Comparison of ENCODE assay signal across 8 cellular contexts in the genomic region with DNA sequence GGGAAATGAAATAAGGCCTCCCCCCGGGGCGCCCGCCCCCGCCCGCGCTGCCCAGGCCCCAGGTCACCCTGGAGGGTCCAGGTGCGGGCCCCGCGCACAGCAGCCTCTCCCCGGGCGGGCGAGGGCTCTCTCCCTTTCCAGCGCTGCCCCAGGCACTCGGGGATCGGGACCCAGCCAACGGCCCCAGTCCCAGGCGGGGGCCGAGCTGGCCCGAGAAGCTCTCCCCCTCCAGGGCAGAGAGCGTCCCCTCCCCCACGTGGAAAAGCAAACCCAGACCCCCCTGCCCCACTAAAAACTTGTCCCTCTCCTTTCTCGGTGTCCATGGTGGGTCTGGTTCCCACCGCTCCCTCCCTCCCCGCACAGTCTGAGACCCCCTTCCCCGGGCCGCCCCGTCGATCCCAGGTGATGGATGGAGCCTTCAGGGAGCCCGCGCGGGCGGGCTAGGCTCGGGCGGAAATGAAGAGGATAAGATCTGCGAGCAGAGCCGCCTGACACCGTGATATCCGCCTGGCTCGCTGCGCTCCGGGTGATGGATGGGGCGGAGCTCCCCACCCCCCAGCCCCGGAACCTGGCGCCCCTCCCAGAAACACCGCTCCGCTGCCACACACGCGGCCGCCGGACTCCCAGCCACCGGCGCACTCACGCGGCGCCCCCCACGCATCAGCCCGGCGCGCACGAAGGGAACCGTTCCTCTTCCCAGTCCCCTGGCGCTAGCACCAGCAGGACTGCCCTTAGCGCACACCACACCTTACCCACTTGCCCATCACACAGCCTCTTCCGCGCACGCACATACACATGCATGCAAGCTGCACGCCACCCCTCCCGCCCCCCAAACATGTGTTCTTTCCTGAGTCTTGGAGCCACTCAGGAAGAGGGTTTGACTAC.
A peak's percentile ranks its signal among the peaks of the same experiment; 100 is the strongest.
DNase-seq lines count a peak whose midpoint lies in the region; ATAC-seq and TF ChIP-seq lines count a peak whose summit lies in the region.

No MANE protein-coding gene starts in this region.

- WGBS in heart right ventricle, 2 donors, result 3 to 4% methylated on average over 58 to 68 of the region's 68 CpGs

- no peaks in the 10 kb centered on the region for H3F3A ChIP-seq in OCI-LY1 (ENCODE audit: insufficient read depth, low read length)

- TF ChIP-seq POLR2A in gastrocnemius medialis (IDR thresholded peaks at IDR 0.05), result no peak

- peaks cover 4% of the 10 kb centered on the region; the same call in 1 of the 2 replicates for H3K27me3 ChIP-seq in HAP-1 (ENCODE audit: low read depth)
- no peaks in the 10 kb centered on the region for H3K27me3 ChIP-seq in OCI-LY1 (ENCODE audit: insufficient read depth, low read length)
- peaks cover 0 to 62% (median 34%) of the 10 kb centered on the region in 7 donors for H3K27me3 ChIP-seq in heart right ventricle
- peaks cover 45 to 56% (median 46%) of the 10 kb centered on the region in 3 donors for H3K27me3 ChIP-seq in gastrocnemius medialis

- TF ChIP-seq CTCF in OCI-LY1 (IDR thresholded peaks at IDR 0.05; ENCODE audit: low read length) (no peak), heart right ventricle (IDR thresholded peaks at IDR 0.05) (no peak), gastrocnemius medialis (IDR thresholded peaks at IDR 0.05 in 4 of 5, conservative IDR thresholded peaks at IDR 0.05 in 1 of 5) (no peak)

- H3K9me3 ChIP-seq in HAP-1, result no peaks in the 10 kb centered on the region
- no peaks in the 10 kb centered on the region for H3K9me3 ChIP-seq in OCI-LY1 (ENCODE audit: low read length)
- H3K9me3 ChIP-seq in heart right ventricle, result peaks cover 0 to 2% (median 0%) of the 10 kb centered on the region in 11 donors
- no peaks in the 10 kb centered on the region for H3K9me3 ChIP-seq in gastrocnemius medialis

- intact Hi-C loops in heart right ventricle (cut with DNase I) (no loop called here), gastrocnemius medialis (cut with DNase I; ENCODE audit: low total_unique reads) (no loop called here)

- no peaks in the 10 kb centered on the region for H4K20me1 ChIP-seq in OCI-LY1 (ENCODE audit: insufficient read depth, low read length)

- H3K9ac ChIP-seq in OCI-LY1 (ENCODE audit: low read length), result peak overlapping the region; percentile 84

- H3K36me3 ChIP-seq in HAP-1 (replicated peaks), result no peaks in the 10 kb centered on the region
- H3K36me3 ChIP-seq in OCI-LY1 (ENCODE audit: insufficient read depth, low read length), result no peaks in the 10 kb centered on the region
- no peaks in the 10 kb centered on the region for H3K36me3 ChIP-seq in heart right ventricle
- no peaks in the 10 kb centered on the region for H3K36me3 ChIP-seq in gastrocnemius medialis

- ATAC-seq in heart right ventricle, result peak; percentile 30 to 65 (median 53)
- ATAC-seq in gastrocnemius medialis, result peak in 1 of 2 donors; percentile 16
- ATAC-seq in HG03520 (IDR thresholded peaks at IDR 0.05; ENCODE audit: unreplicated experiment), result no peak
- ATAC-seq in HG03457 (IDR thresholded peaks at IDR 0.05; ENCODE audit: unreplicated experiment), result no peak

- H3K4me1 ChIP-seq in HAP-1 (peaks cover 12% of the 10 kb centered on the region), OCI-LY1 (ENCODE audit: insufficient read depth, low read length, severe bottlenecking) (peaks cover 32% of the 10 kb centered on the region), heart right ventricle (peaks cover 0 to 47% (median 15%) of the 10 kb centered on the region in 9 donors), gastrocnemius medialis (no peaks in the 10 kb centered on the region)

- no peaks in the 10 kb centered on the region for H3K79me2 ChIP-seq in OCI-LY1 (ENCODE audit: insufficient read depth, low read length)

- H3K27ac ChIP-seq in OCI-LY1 (ENCODE audit: low read depth, low read length, poor library complexity, severe bottlenecking) (no peak overlapping the region), heart right ventricle (peak overlapping the region in 9 of 10 donors; percentile 2 to 94 (median 63)), gastrocnemius medialis (peak overlapping the region in 1 of 4 donors; percentile 12)

- H3K4me3 ChIP-seq in GM08714 (ENCODE audit: low read length) (peak overlapping the region; percentile 66), HAP-1 (peak overlapping the region; percentile 56), OCI-LY1 (ENCODE audit: low read depth, low read length, poor library complexity, severe bottlenecking) (peak overlapping the region; percentile 84), heart right ventricle (peak overlapping the region; percentile 19 to 80 (median 67)), gastrocnemius medialis (peak overlapping the region; percentile 38 to 61 (median 55))

- peak overlapping the region; percentile 45; the same call in 1 of the 2 replicates for H2AFZ ChIP-seq in OCI-LY1 (ENCODE audit: low read length)

- H3K4me2 ChIP-seq in OCI-LY1 (ENCODE audit: low read length), result peak overlapping the region; percentile 94

- DNase-seq in HAP-1 (ENCODE audit: low spot score in 2 of 2) (peak; percentile 23 to 72), activated gamma-delta T cell (lab: John Stamatoyannopoulos, UW) (peak; percentile 64), heart right ventricle (peak in 1 of 2 donors; percentile 56), gastrocnemius medialis (no peak)

- in situ Hi-C loops in HAP-1 (cut with MboI; ENCODE audit: low sequenced_read_pairs), result no loop called here
- in situ Hi-C loops in gastrocnemius medialis (cut with MboI; ENCODE audit: low sequenced_read_pairs in 4 of 4), result no loop called here

- no peaks in the 10 kb centered on the region for H3K9me2 ChIP-seq in OCI-LY1 (ENCODE audit: low read depth, low read length)

Comparison
In these comparisons a context has a peak if more than half of its experiments do, and no peak if none do; other contexts are left out.
1. DNase-seq: peak in HAP-1 (2 of 2) and activated gamma-delta T cell (single experiment); none in gastrocnemius medialis (0 of 2).
2. ATAC-seq: peak in heart right ventricle (8 of 8); none in HG03520 (single experiment) and HG03457 (single experiment).
3. Peak in every context shown above with its lines, with median percentiles within 50 percentile points of each other: H3K4me3 ChIP-seq.